ENCODE assay signal across 1 cellular context in the genomic region with DNA sequence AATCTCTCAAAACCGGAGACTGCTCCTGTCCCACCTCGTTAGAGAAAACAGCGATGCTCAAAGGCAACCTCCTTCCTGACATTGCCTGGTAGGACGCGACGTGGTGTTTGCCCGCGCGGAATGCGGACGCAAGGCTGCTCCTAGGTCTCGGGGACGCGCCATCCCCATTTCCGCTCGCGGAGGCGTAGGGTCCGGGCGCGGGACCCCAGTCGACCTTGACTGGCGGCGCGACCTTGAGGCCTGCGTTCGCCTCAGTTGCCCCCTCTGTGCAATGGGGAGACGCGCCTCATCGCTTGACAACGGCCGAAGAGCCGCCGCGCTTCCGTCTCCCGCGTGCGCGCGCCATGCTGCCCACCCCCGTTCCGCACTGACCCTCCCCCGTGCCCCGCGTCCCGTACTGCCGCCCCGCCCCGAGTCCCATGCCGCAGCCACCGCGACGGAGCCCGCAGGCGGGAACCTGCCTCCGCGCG.
TF ChIP-seq lines count a peak whose summit lies in the region.

No MANE protein-coding gene starts in this region.

TF ChIP-seq in HepG2, 621 proteins besides CTCF, POLR2A, EP300 and RAD21 (continued from another document and continues in another):
- no peak for TF ChIP-seq ZBTB40 (IDR thresholded peaks at IDR 0.05)
- no peak; the same call in 1 of the 2 replicates for TF ChIP-seq ZBTB40 (CRISPR knock-in tag; IDR thresholded peaks at IDR 0.05)
- TF ChIP-seq, protein P1, sequence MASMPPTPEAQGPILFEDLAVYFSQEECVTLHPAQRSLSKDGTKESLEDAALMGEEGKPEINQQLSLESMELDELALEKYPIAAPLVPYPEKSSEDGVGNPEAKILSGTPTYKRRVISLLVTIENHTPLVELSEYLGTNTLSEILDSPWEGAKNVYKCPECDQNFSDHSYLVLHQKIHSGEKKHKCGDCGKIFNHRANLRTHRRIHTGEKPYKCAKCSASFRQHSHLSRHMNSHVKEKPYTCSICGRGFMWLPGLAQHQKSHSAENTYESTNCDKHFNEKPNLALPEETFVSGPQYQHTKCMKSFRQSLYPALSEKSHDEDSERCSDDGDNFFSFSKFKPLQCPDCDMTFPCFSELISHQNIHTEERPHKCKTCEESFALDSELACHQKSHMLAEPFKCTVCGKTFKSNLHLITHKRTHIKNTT (CRISPR knock-in tag; IDR thresholded peaks at IDR 0.05): no peak
- no peak for TF ChIP-seq ZNF205 (CRISPR knock-in tag; IDR thresholded peaks at IDR 0.05)
- no peak for TF ChIP-seq PRMT3 (CRISPR knock-in tag; IDR thresholded peaks at IDR 0.05; ENCODE audit: borderline replicate concordance, low read depth)
- TF ChIP-seq KLF12 (CRISPR knock-in tag; IDR thresholded peaks at IDR 0.05; ENCODE audit: borderline replicate concordance): no peak
- TF ChIP-seq, protein P2, sequence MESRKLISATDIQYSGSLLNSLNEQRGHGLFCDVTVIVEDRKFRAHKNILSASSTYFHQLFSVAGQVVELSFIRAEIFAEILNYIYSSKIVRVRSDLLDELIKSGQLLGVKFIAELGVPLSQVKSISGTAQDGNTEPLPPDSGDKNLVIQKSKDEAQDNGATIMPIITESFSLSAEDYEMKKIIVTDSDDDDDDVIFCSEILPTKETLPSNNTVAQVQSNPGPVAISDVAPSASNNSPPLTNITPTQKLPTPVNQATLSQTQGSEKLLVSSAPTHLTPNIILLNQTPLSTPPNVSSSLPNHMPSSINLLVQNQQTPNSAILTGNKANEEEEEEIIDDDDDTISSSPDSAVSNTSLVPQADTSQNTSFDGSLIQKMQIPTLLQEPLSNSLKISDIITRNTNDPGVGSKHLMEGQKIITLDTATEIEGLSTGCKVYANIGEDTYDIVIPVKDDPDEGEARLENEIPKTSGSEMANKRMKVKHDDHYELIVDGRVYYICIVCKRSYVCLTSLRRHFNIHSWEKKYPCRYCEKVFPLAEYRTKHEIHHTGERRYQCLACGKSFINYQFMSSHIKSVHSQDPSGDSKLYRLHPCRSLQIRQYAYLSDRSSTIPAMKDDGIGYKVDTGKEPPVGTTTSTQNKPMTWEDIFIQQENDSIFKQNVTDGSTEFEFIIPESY (CRISPR knock-in tag; IDR thresholded peaks at IDR 0.05): no peak
- TF ChIP-seq TEAD2 (CRISPR knock-in tag; IDR thresholded peaks at IDR 0.05): no peak
- TF ChIP-seq ZNF510 (CRISPR knock-in tag; IDR thresholded peaks at IDR 0.05; ENCODE audit: low read depth): 0 out of 2 replicates have a peak, but pooled peaks have one; percentile 2
- no peak for TF ChIP-seq FOXO4 (CRISPR knock-in tag; conservative IDR thresholded peaks at IDR 0.05)
- no peak for TF ChIP-seq HNRNPH1 (optimal IDR thresholded peaks at IDR 0.05; ENCODE audit: low read depth, low read length)
- TF ChIP-seq ZNF557 (CRISPR knock-in tag; IDR thresholded peaks at IDR 0.05): no peak
- TF ChIP-seq ZFAT (CRISPR knock-in tag; conservative IDR thresholded peaks at IDR 0.05): no peak
- TF ChIP-seq SMAD1 (CRISPR knock-in tag; IDR thresholded peaks at IDR 0.05; ENCODE audit: borderline replicate concordance, low read depth): no peak
- no peak for TF ChIP-seq WIZ (CRISPR knock-in tag; IDR thresholded peaks at IDR 0.05)
- peak; percentile 93; the same call in 1 of the 2 replicates for TF ChIP-seq ZNF589 (CRISPR knock-in tag; conservative IDR thresholded peaks at IDR 0.05)
- TF ChIP-seq IRF1 (CRISPR knock-in tag; IDR thresholded peaks at IDR 0.05; ENCODE audit: low read depth): no peak
- TF ChIP-seq MEF2D (CRISPR knock-in tag; IDR thresholded peaks at IDR 0.05): peak; percentile 36; the same call in 1 of the 2 replicates
- TF ChIP-seq ZNF329 (CRISPR knock-in tag; IDR thresholded peaks at IDR 0.05; ENCODE audit: low read depth): no peak
- no peak; the same call in 1 of the 2 replicates for TF ChIP-seq YEATS4 (CRISPR knock-in tag; IDR thresholded peaks at IDR 0.05; ENCODE audit: borderline replicate concordance)
- TF ChIP-seq ZNF800 (CRISPR knock-in tag; IDR thresholded peaks at IDR 0.05): no peak
- no peak for TF ChIP-seq ZNF101 (CRISPR knock-in tag; IDR thresholded peaks at IDR 0.05; ENCODE audit: borderline replicate concordance, low read depth)
- peak; percentile 80 for TF ChIP-seq ETV5 (CRISPR knock-in tag; IDR thresholded peaks at IDR 0.05; ENCODE audit: borderline replicate concordance)
- peak; percentile 88; the same call in 1 of the 2 replicates for TF ChIP-seq ADNP (CRISPR knock-in tag; IDR thresholded peaks at IDR 0.05)
- TF ChIP-seq ZBTB14 (CRISPR knock-in tag; IDR thresholded peaks at IDR 0.05): peak; percentile 87
- no peak for TF ChIP-seq ZNF143 (CRISPR knock-in tag; IDR thresholded peaks at IDR 0.05)
